1 cellular context compared by ENCODE assay signal in the genomic region with DNA sequence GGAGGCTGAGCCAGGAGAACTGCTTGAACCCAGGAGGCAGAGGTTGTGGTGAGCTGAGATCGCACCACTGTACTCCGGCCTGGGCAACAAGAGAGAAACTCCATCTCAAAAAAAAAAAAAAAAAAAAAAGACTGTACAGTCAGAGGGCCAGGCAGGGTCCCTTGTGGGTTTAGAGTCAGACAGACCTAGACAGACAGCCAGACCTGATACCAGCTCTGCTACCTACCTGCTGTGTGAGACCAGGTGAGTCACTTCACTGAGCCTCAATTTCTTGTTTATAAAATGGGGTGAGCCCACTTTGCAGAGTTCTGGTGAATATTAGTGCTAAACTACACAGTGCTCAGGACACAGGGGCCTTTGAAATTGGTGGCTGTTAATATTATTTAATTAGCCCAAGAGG.
TF ChIP-seq lines count a peak whose summit lies in the region.

No MANE protein-coding gene starts in this region.

TF ChIP-seq in HepG2, 621 proteins besides CTCF, POLR2A, EP300 and RAD21:
- TF ChIP-seq ZNF205 (CRISPR knock-in tag; IDR thresholded peaks at IDR 0.05) (no peak), EEA1 (CRISPR knock-in tag; IDR thresholded peaks at IDR 0.05; ENCODE audit: borderline replicate concordance) (no peak), TBP (CRISPR knock-in tag; IDR thresholded peaks at IDR 0.05) (no peak), GATA4 (IDR thresholded peaks at IDR 0.05; ENCODE audit: borderline replicate concordance, low read depth) (no peak), ISL2 (CRISPR knock-in tag; IDR thresholded peaks at IDR 0.05) (no peak), JUND (CRISPR knock-in tag; IDR thresholded peaks at IDR 0.05) (no peak), ZFP82 (CRISPR knock-in tag; IDR thresholded peaks at IDR 0.05; ENCODE audit: borderline replicate concordance) (no peak), KDM6A (CRISPR knock-in tag; IDR thresholded peaks at IDR 0.05; ENCODE audit: low read depth) (no peak), ZBTB8A (CRISPR knock-in tag; IDR thresholded peaks at IDR 0.05; ENCODE audit: borderline replicate concordance, low read depth) (no peak)
- TF ChIP-seq, protein P1, sequence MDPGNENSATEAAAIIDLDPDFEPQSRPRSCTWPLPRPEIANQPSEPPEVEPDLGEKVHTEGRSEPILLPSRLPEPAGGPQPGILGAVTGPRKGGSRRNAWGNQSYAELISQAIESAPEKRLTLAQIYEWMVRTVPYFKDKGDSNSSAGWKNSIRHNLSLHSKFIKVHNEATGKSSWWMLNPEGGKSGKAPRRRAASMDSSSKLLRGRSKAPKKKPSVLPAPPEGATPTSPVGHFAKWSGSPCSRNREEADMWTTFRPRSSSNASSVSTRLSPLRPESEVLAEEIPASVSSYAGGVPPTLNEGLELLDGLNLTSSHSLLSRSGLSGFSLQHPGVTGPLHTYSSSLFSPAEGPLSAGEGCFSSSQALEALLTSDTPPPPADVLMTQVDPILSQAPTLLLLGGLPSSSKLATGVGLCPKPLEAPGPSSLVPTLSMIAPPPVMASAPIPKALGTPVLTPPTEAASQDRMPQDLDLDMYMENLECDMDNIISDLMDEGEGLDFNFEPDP (CRISPR knock-in tag; conservative IDR thresholded peaks at IDR 0.05), result no peak
- TF ChIP-seq, protein P2, sequence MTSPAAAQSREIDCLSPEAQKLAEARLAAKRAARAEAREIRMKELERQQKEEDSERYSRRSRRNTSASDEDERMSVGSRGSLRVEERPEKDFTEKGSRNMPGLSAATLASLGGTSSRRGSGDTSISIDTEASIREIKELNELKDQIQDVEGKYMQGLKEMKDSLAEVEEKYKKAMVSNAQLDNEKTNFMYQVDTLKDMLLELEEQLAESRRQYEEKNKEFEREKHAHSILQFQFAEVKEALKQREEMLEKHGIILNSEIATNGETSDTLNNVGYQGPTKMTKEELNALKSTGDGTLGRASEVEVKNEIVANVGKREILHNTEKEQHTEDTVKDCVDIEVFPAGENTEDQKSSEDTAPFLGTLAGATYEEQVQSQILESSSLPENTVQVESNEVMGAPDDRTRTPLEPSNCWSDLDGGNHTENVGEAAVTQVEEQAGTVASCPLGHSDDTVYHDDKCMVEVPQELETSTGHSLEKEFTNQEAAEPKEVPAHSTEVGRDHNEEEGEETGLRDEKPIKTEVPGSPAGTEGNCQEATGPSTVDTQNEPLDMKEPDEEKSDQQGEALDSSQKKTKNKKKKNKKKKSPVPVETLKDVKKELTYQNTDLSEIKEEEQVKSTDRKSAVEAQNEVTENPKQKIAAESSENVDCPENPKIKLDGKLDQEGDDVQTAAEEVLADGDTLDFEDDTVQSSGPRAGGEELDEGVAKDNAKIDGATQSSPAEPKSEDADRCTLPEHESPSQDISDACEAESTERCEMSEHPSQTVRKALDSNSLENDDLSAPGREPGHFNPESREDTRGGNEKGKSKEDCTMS (CRISPR knock-in tag; conservative IDR thresholded peaks at IDR 0.05), result no peak
- TF ChIP-seq, protein P3, sequence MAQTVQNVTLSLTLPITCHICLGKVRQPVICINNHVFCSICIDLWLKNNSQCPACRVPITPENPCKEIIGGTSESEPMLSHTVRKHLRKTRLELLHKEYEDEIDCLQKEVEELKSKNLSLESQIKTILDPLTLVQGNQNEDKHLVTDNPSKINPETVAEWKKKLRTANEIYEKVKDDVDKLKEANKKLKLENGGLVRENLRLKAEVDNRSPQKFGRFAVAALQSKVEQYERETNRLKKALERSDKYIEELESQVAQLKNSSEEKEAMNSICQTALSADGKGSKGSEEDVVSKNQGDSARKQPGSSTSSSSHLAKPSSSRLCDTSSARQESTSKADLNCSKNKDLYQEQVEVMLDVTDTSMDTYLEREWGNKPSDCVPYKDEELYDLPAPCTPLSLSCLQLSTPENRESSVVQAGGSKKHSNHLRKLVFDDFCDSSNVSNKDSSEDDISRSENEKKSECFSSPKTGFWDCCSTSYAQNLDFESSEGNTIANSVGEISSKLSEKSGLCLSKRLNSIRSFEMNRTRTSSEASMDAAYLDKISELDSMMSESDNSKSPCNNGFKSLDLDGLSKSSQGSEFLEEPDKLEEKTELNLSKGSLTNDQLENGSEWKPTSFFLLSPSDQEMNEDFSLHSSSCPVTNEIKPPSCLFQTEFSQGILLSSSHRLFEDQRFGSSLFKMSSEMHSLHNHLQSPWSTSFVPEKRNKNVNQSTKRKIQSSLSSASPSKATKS (CRISPR knock-in tag; IDR thresholded peaks at IDR 0.05), result no peak
